1 cellular context compared by ENCODE assay signal in genomic region chr1:68438310-68438709, GRCh38.
TF ChIP-seq lines count a peak whose summit lies in the region.

No MANE protein-coding gene starts in this region.

TF ChIP-seq in GM23338, 12 proteins besides CTCF, POLR2A, EP300 and RAD21 (continued from another document):
- TF ChIP-seq REST (IDR thresholded peaks at IDR 0.05; ENCODE audit: unreplicated experiment) (no peak), ZNF462 (CRISPR knock-in tag; IDR thresholded peaks at IDR 0.05) (no peak), CREB1 (CRISPR knock-in tag; IDR thresholded peaks at IDR 0.05; ENCODE audit: low read depth) (no peak), POLR2AphosphoS5 (IDR thresholded peaks at IDR 0.05; ENCODE audit: low read depth) (no peak), NANOG (IDR thresholded peaks at IDR 0.05; ENCODE audit: borderline replicate concordance) (no peak), JUNB (IDR thresholded peaks at IDR 0.05; ENCODE audit: unreplicated experiment) (no peak), STAT1 (IDR thresholded peaks at IDR 0.05; ENCODE audit: unreplicated experiment) (no peak), EZH2 (IDR thresholded peaks at IDR 0.05; ENCODE audit: low read depth, unreplicated experiment) (no peak), ETS1 (IDR thresholded peaks at IDR 0.05) (no peak), ZNF114 (CRISPR knock-in tag; IDR thresholded peaks at IDR 0.05) (no peak)
TF ChIP-seq in GM23338: peak in this region for 0.
